Comparison of ENCODE assay signal across 20 cellular contexts in genomic region chr1:21759182-21759581, GRCh38. TPM values are rescaled to one million over a fixed set of nuclear protein-coding genes. Genes with fewer than 3 reads are reported as not detected.
"Had no signal": no experiment of that assay in that cellular context is flagged by ENCODE, and none has a peak within 500 bp of the region (broad histone marks: within the 10 kb centered on the region; RNA-seq: fewer than 3 reads in every experiment).

No MANE protein-coding gene starts in this region.

- ATAC-seq: body of pancreas; left ventricle myocardium superior; mucosa of descending colon; naive thymus-derived CD4-positive, alpha-beta T cell; pancreas; T-cell had no signal

- H3K27ac Mint-ChIP-seq: T-cell had no signal

- H3K9me3 Mint-ChIP-seq: naive thymus-derived CD4-positive, alpha-beta T cell; T-cell had no signal

- DNase-seq: activated CD4-positive, alpha-beta T cell treated with anti-CD3 and anti-CD28 coated beads, Interleukin-2, amount 50 U/mL, for 1 hour; activated CD8-positive, alpha-beta memory T cell treated with anti-CD3 and anti-CD28 coated beads for 24 hours; activated naive CD4-positive, alpha-beta T cell; body of pancreas; caudate nucleus; dorsolateral prefrontal cortex; foreskin fibroblast; left ventricle myocardium superior; mucosa of descending colon; naive thymus-derived CD4-positive, alpha-beta T cell; pancreas; sigmoid colon; stimulated activated CD4-positive, alpha-beta T cell treated with anti-CD3 and anti-CD28 coated beads, Interleukin-4, amount 100 ng/mL, for 4 hours; stimulated activated naive CD4-positive, alpha-beta T cell; substantia nigra; T-cell; T1000 had no signal

- H3K27me3 Mint-ChIP-seq: naive thymus-derived CD4-positive, alpha-beta T cell; T-cell had no signal

- FAIRE-seq: colon, pancreas had no signal

- H3K4me3 Mint-ChIP-seq: naive thymus-derived CD4-positive, alpha-beta T cell; T-cell had no signal

RNA-seq across cellular contexts. Expression of gene LDLRAD2, which starts 52.9 kb away (rescaled TPM):
- total RNA-seq: glomerular endothelial cell, vagina had no signal
- polyA plus RNA-seq: naive thymus-derived CD4-positive, alpha-beta T cell had no signal
